Comparison of ENCODE assay signal across 1 cellular context in the genomic region with DNA sequence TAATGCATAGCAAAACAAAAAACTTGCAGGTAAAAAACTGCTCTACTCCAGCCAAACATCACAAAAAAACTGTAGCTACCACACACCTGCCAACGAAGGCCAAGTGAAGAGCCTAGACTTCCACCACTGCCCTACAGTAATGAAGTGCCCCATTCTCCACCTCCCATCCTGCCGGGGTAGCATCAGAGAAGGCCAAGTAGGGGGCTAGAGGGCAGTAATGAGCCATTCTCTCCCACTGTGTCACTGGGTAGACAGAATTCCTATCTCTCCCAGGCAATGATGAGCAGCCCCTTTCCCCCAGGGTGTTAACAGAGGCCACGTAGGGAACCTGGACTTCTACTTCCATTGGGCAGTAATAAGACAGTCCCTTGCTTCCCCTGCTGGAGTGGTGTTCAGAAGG.
TF ChIP-seq lines count a peak whose summit lies in the region.

No MANE protein-coding gene starts in this region.

TF ChIP-seq in HepG2, 621 proteins besides CTCF, POLR2A, EP300 and RAD21 (continued from another document):
- TF ChIP-seq RNF219 (CRISPR knock-in tag; IDR thresholded peaks at IDR 0.05) (no peak), ZNF230 (CRISPR knock-in tag; IDR thresholded peaks at IDR 0.05) (no peak), ZNF749 (CRISPR knock-in tag; IDR thresholded peaks at IDR 0.05; ENCODE audit: borderline replicate concordance) (no peak)
